In the genomic region with DNA sequence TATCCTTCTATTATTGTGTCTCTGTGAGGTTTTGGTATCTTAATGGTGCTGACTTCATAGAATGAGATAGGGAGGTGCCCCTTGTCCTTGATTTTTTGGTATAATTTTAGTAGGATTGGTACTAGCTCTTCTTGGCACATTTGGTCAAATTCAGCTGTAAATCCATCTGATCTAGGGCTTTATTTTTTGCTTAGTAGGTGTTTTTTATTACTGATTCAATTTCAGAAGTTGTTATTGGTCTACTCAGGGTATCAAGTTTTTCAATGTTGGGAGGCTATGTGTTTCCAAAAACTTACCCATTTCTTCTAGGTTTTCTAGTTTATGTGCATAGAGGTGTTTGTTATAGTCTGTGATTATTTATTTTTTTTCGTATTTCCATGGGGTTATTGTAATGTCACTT, we compare ENCODE assay signal across 26 cellular contexts.
DNase-seq lines count a peak whose midpoint lies in the region; ATAC-seq, FAIRE-seq and TF ChIP-seq lines count a peak whose summit lies in the region.
"Had no signal": no experiment of that assay in that cellular context is flagged by ENCODE, and none has a peak within 500 bp of the region (broad histone marks: within the 10 kb centered on the region; RNA-seq: fewer than 3 reads in every experiment).

No MANE protein-coding gene starts in this region.

- no peak for DNase-seq in A549 (ENCODE audit: low read depth in 1 of 2, low spot score in 1 of 2)
- no peak for DNase-seq in D721Med (ENCODE audit: insufficient read length, low spot score)
- DNase-seq in IMR-90: no peak
- no peak for DNase-seq in K562 (ENCODE audit: extremely low read depth in 1 of 4, low spot score in 3 of 4)
- DNase-seq in GM23338 (ENCODE audit: low spot score): no peak
- DNase-seq: 8988T; Caco-2; Calu3; CD4-positive, alpha-beta T cell; CD8-positive, alpha-beta T cell; DMS 273 treated with DMSO at 0.1 percent for 48 hours; DMS153; DMS53; DMS79; DND-41; EL; GDM1 had no signal

- BruUV-seq in IMR-90 (replicated peaks; lab: Mats Ljungman, UMichigan) (no TSS peak), K562 (replicated peaks; lab: Mats Ljungman, UMichigan) (no TSS peak)

- dilution Hi-C loops in IMR-90 (cut with HindIII; ENCODE audit: low sequenced_read_pairs, unreplicated experiment): no loop called here

- no peaks in the 10 kb centered on the region for H4K20me1 ChIP-seq in IMR-90 (ENCODE audit: insufficient read depth, low read length)
- H4K20me1 ChIP-seq in K562 (replicated peaks; ENCODE audit: control insufficient read depth, insufficient read depth, low read length): no peaks in the 10 kb centered on the region
- H4K20me1 ChIP-seq in GM23338 (replicated peaks; ENCODE audit: insufficient read depth): no peaks in the 10 kb centered on the region

- H3K4ac ChIP-seq in IMR-90 (ENCODE audit: low read depth, low read length): no peak overlapping the region

- no peak overlapping the region for H3K18ac ChIP-seq in IMR-90 (ENCODE audit: low read depth, low read length)

- no peak overlapping the region for H3K14ac ChIP-seq in IMR-90 (replicated peaks; ENCODE audit: low read depth, low read length)

- no peak overlapping the region for H4K8ac ChIP-seq in IMR-90 (ENCODE audit: low read depth in 2 of 2, low read length in 2 of 2)

- H2BK20ac ChIP-seq in IMR-90 (ENCODE audit: low read depth, low read length): no peak overlapping the region

- no peaks in the 10 kb centered on the region for H3K9me3 ChIP-seq in A549
- no peaks in the 10 kb centered on the region for H3K9me3 ChIP-seq in IMR-90 (ENCODE audit: control insufficient read depth, insufficient read depth, low read length)
- no peaks in the 10 kb centered on the region for H3K9me3 ChIP-seq in K562 (replicated peaks; ENCODE audit: control insufficient read depth, insufficient read depth, low read depth, low read length)
- H3K9me3 ChIP-seq: Caco-2 had no signal

- no peak overlapping the region for H2AK9ac ChIP-seq in IMR-90 (replicated peaks; ENCODE audit: low read depth, low read length, poor library complexity)

- POLR2A ChIA-PET in A549 (lab: Yijun Ruan, JAX) (no interaction called here), IMR-90 (lab: Charles Lee; ENCODE audit: unreplicated experiment) (no interaction called here), K562 (lab: Yijun Ruan, JAX) (no interaction called here)

- no peak overlapping the region for H2BK15ac ChIP-seq in IMR-90 (ENCODE audit: low read depth, low read length)

- no peaks in the 10 kb centered on the region for H3K4me1 ChIP-seq in A549
- no peaks in the 10 kb centered on the region for H3K4me1 ChIP-seq in IMR-90 (ENCODE audit: control insufficient read depth, insufficient read depth, low read length)
- no peaks in the 10 kb centered on the region for H3K4me1 ChIP-seq in K562 (replicated peaks in 1 of 2; ENCODE audit: control insufficient read depth in 2 of 2, insufficient read depth in 2 of 2, low read length in 2 of 2)
- H3K4me1 ChIP-seq in GM23338 (ENCODE audit: insufficient read depth): no peaks in the 10 kb centered on the region; the same call in 1 of the 2 replicates
- H3K4me1 ChIP-seq: Caco-2 had no signal

- H3K4me3 Mint-ChIP-seq in GM23338: no peak overlapping the region
- H3K4me3 Mint-ChIP-seq: B cell; CD4-positive, alpha-beta T cell; CD8-positive, alpha-beta T cell had no signal

- no peak overlapping the region for H3K27ac Mint-ChIP-seq in GM23338
- H3K27ac Mint-ChIP-seq: B cell; CD4-positive, alpha-beta T cell; CD8-positive, alpha-beta T cell had no signal

- CTCF ChIA-PET in A549 (lab: Yijun Ruan, JAX): no interaction called here
- CTCF ChIA-PET in IMR-90 (lab: Yijun Ruan, JAX): no interaction called here
- CTCF ChIA-PET in K562 (lab: Yijun Ruan, JAX; ENCODE audit: low intra/inter-chr PET ratio): no interaction called here

- H3K4me3 ChIP-seq in A549: no peak overlapping the region
- no peak overlapping the region for H3K4me3 ChIP-seq in IMR-90 (ENCODE audit: insufficient read depth, low read depth, low read length)
- no peak overlapping the region for H3K4me3 ChIP-seq in K562
- no peak overlapping the region for H3K4me3 ChIP-seq in GM23338
- H3K4me3 ChIP-seq: BLaER1 treated with 17β-estradiol and CSF1 and Interleukin-3, amounts not matched to agents 10 nM and 100 nM; GM12878 had no signal

- no peaks in the 10 kb centered on the region for H3F3A ChIP-seq in GM23338 (replicated peaks; ENCODE audit: low read depth)

- H3K36me3 Mint-ChIP-seq in GM23338 (ENCODE audit: low read depth): no peaks in the 10 kb centered on the region

- H4K5ac ChIP-seq in IMR-90 (ENCODE audit: low read depth, low read length): no peak overlapping the region

- H3K56ac ChIP-seq in IMR-90 (ENCODE audit: extremely low read depth, insufficient read depth, low read length): no peak overlapping the region

- H3K27ac ChIP-seq in A549 (no peak overlapping the region), IMR-90 (ENCODE audit: insufficient read depth, low read length) (no peak overlapping the region), K562 (ENCODE audit: extremely low read depth, low read depth, low read length) (no peak overlapping the region), GM23338 (ENCODE audit: low read depth) (no peak overlapping the region)
- H3K27ac ChIP-seq: BLaER1 treated with 17β-estradiol and CSF1 and Interleukin-3, amounts not matched to agents 10 nM and 100 nM; C4-2B had no signal

- no peak overlapping the region for H4K91ac ChIP-seq in IMR-90 (ENCODE audit: insufficient read depth, low read depth, low read length)

- in situ Hi-C loops in IMR-90 (cut with MboI; ENCODE audit: low sequenced_read_pairs) (no loop called here), K562 (cut with MboI) (no loop called here)

- intact Hi-C loops in IMR-90 (cut with micrococcal nuclease): no loop called here
- intact Hi-C loops in K562 (cut with micrococcal nuclease): no loop called here

- H3K9me3 Mint-ChIP-seq in GM23338: no peaks in the 10 kb centered on the region
- H3K9me3 Mint-ChIP-seq: CD4-positive, alpha-beta T cell; CD8-positive, alpha-beta T cell had no signal

- peak; percentile 59 for FAIRE-seq in A549 (lab: Jason Lieb, UNC)
- peak; percentile 35 for FAIRE-seq in D721Med (lab: Jason Lieb, UNC)
- FAIRE-seq in K562 (lab: Jason Lieb, UNC): no peak
- FAIRE-seq: A204.1, GM12878, GM12892 had no signal

- no peaks in the 10 kb centered on the region for H3K9me2 ChIP-seq in GM23338 (ENCODE audit: insufficient read depth)

- no peaks in the 10 kb centered on the region for H3K79me1 ChIP-seq in IMR-90 (ENCODE audit: low read depth in 1 of 2, low read length in 2 of 2)

- no peak for TF ChIP-seq EP300 in A549 (IDR thresholded peaks at IDR 0.05)
- no peak for TF ChIP-seq EP300 in K562 (IDR thresholded peaks at IDR 0.05; ENCODE audit: low read length)

- TF ChIP-seq RAD21 in A549 (conservative IDR thresholded peaks at IDR 0.05 in 1 of 2, IDR thresholded peaks at IDR 0.05 in 1 of 2) (no peak), IMR-90 (IDR thresholded peaks at IDR 0.05; ENCODE audit: low read length) (no peak), K562 (CRISPR knock-in tag; conservative IDR thresholded peaks at IDR 0.05 in 1 of 2, IDR thresholded peaks at IDR 0.05 in 1 of 2) (no peak)

- H3K27me3 ChIP-seq in IMR-90 (ENCODE audit: control insufficient read depth, insufficient read depth, low read length): no peaks in the 10 kb centered on the region
- H3K27me3 ChIP-seq in K562 (ENCODE audit: control insufficient read depth in 2 of 2, insufficient read depth in 2 of 2, low read length in 2 of 2): no peaks in the 10 kb centered on the region
- H3K27me3 ChIP-seq in GM23338 (ENCODE audit: insufficient read depth): no peaks in the 10 kb centered on the region

- no peak overlapping the region for H2AFZ ChIP-seq in IMR-90 (replicated peaks; ENCODE audit: low read length, poor library complexity)
- no peak overlapping the region for H2AFZ ChIP-seq in K562 (ENCODE audit: low read depth, low read length)
- H2AFZ ChIP-seq in GM23338: no peak overlapping the region

- H3K23ac ChIP-seq in IMR-90 (ENCODE audit: low read depth, low read length): no peak overlapping the region

- H3K4me1 Mint-ChIP-seq in GM23338: peaks cover 5% of the 10 kb centered on the region; the same call in 2 of the 3 replicates

- no peak overlapping the region for H2BK120ac ChIP-seq in IMR-90 (ENCODE audit: low read depth, low read length)

- ATAC-seq in A549 (no peak), IMR-90 (ENCODE audit: low read depth) (no peak), K562 (no peak), GM23338 (no peak), HG03469 (IDR thresholded peaks at IDR 0.05; ENCODE audit: unreplicated experiment) (no peak), GM21723 (IDR thresholded peaks at IDR 0.05; ENCODE audit: unreplicated experiment) (no peak), GM21515 (IDR thresholded peaks at IDR 0.05; ENCODE audit: unreplicated experiment) (no peak)
- ATAC-seq: CD8-positive, alpha-beta T cell had no signal

- no peak overlapping the region for H2BK5ac ChIP-seq in IMR-90 (ENCODE audit: low read depth, low read length, poor library complexity, severe bottlenecking)

- H3K9ac ChIP-seq in IMR-90 (ENCODE audit: low read depth, low read length): no peak overlapping the region
- H3K9ac ChIP-seq in K562 (ENCODE audit: insufficient read depth in 1 of 2, low read depth in 2 of 2, low read length in 2 of 2): no peak overlapping the region
- H3K9ac ChIP-seq: BLaER1 treated with 17β-estradiol and CSF1 and Interleukin-3, amounts not matched to agents 10 nM and 100 nM had no signal

- no peaks in the 10 kb centered on the region for H3K9me1 ChIP-seq in IMR-90 (ENCODE audit: insufficient read depth, low read length)
- no peaks in the 10 kb centered on the region for H3K9me1 ChIP-seq in K562 (ENCODE audit: control insufficient read depth, insufficient read depth, low read length)

- WGBS in A549 (ENCODE audit: missing lambda C conversion rate): 69% methylated on average over 1 of the region's 1 CpG
- no CpG with 5 or more reads among the region's 1 CpG for WGBS in IMR-90 (ENCODE audit: extremely low coverage in 2 of 2, insufficient read length in 1 of 2), 2 experiments
- WGBS in K562 (ENCODE audit: insufficient coverage, low coverage, missing lambda C conversion rate): 0% methylated on average over 1 of the region's 1 CpG

- H3K36me3 ChIP-seq in IMR-90 (ENCODE audit: control insufficient read depth, insufficient read depth, low read length) (no peaks in the 10 kb centered on the region), K562 (ENCODE audit: control insufficient read depth, insufficient read depth, low read length) (no peaks in the 10 kb centered on the region), GM23338 (ENCODE audit: insufficient read depth) (no peaks in the 10 kb centered on the region)

- H2AK5ac ChIP-seq in IMR-90 (ENCODE audit: low read depth, low read length): no peak overlapping the region

- H3K4me2 ChIP-seq in A549 (no peak overlapping the region), IMR-90 (ENCODE audit: low read depth, low read length) (no peak overlapping the region), K562 (ENCODE audit: insufficient read depth, low read length) (no peak overlapping the region), GM23338 (no peak overlapping the region)
- H3K4me2 ChIP-seq: BLaER1 treated with 17β-estradiol and CSF1 and Interleukin-3, amounts not matched to agents 10 nM and 100 nM had no signal

- H3K79me2 ChIP-seq in K562 (ENCODE audit: control insufficient read depth, insufficient read depth, low read length) (no peaks in the 10 kb centered on the region), GM23338 (replicated peaks; ENCODE audit: insufficient read depth) (no peaks in the 10 kb centered on the region)

- H3K27me3 Mint-ChIP-seq in GM23338 (ENCODE audit: insufficient read depth, low read depth, poor library complexity): no peaks in the 10 kb centered on the region
- H3K27me3 Mint-ChIP-seq: B cell; CD4-positive, alpha-beta T cell had no signal

- no peak for TF ChIP-seq POLR2A in A549 (IDR thresholded peaks at IDR 0.05; ENCODE audit: low read length)
- TF ChIP-seq POLR2A in IMR-90 (IDR thresholded peaks at IDR 0.05; ENCODE audit: low read depth, low read length): no peak
- TF ChIP-seq POLR2A in K562 (conservative IDR thresholded peaks at IDR 0.05): no peak

- TF ChIP-seq CTCF in A549 (IDR thresholded peaks at IDR 0.05): no peak
- TF ChIP-seq CTCF in D721Med (IDR thresholded peaks at IDR 0.05; ENCODE audit: insufficient read depth, missing control alignments): no peak
- no peak for TF ChIP-seq CTCF in IMR-90 (conservative IDR thresholded peaks at IDR 0.05; ENCODE audit: low read depth, low read length)
- no peak for TF ChIP-seq CTCF in K562 (IDR thresholded peaks at IDR 0.05 in 2 of 3, conservative IDR thresholded peaks at IDR 0.05 in 1 of 3; ENCODE audit: insufficient read depth in 2 of 3, low read depth in 1 of 3, low read length in 3 of 3)
- no peak for TF ChIP-seq CTCF in GM23338 (conservative IDR thresholded peaks at IDR 0.05; ENCODE audit: low read depth in 2 of 2)
